Comparison of ENCODE assay signal across 12 cellular contexts in genomic region chr1:159121526-159121925, GRCh38. TPM values are rescaled to one million over a fixed set of nuclear protein-coding genes. Genes with fewer than 3 reads are reported as not detected.
DNase-seq lines count a peak whose midpoint lies in the region; ATAC-seq and TF ChIP-seq lines count a peak whose summit lies in the region.
"Had no signal": no experiment of that assay in that cellular context is flagged by ENCODE, and none has a peak within 500 bp of the region (broad histone marks: within the 10 kb centered on the region; RNA-seq: fewer than 3 reads in every experiment).

No MANE protein-coding gene starts in this region.

- WGBS in heart left ventricle, 4 donors: 76 to 94% (median 85%) methylated on average over 1 of the region's 1 CpG

- H3K27me3 ChIP-seq in ascending aorta (no peaks in the 10 kb centered on the region), lower lobe of right lung (ENCODE audit: low read depth) (no peaks in the 10 kb centered on the region), heart left ventricle (peaks cover 0 to 11% (median 0%) of the 10 kb centered on the region in 9 donors)

- H3K36me3 ChIP-seq in ascending aorta (no peaks in the 10 kb centered on the region), lower lobe of right lung (no peaks in the 10 kb centered on the region), heart left ventricle (no peaks in the 10 kb centered on the region)

- TF ChIP-seq POLR2A in heart left ventricle (IDR thresholded peaks at IDR 0.05): no peak

- no peak overlapping the region for H3K27ac Mint-ChIP-seq in stimulated activated naive CD8-positive, alpha-beta T cell treated with anti-CD3 and anti-CD28 coated beads, Interleukin-15, amount 100 ng/mL, for 72 hours
- H3K27ac Mint-ChIP-seq: B cell, HFFc6 had no signal

- H3K9me3 Mint-ChIP-seq in stimulated activated naive CD8-positive, alpha-beta T cell treated with anti-CD3 and anti-CD28 coated beads, Interleukin-15, amount 100 ng/mL, for 72 hours: no peaks in the 10 kb centered on the region
- H3K9me3 Mint-ChIP-seq: central memory CD8-positive, alpha-beta T cell; HFFc6 had no signal

- H3K4me3 ChIP-seq in ascending aorta: no peak overlapping the region
- no peak overlapping the region for H3K4me3 ChIP-seq in lower lobe of right lung
- H3K4me3 ChIP-seq in heart left ventricle: no peak overlapping the region

- no peak overlapping the region for H3K27ac ChIP-seq in ascending aorta
- no peak overlapping the region for H3K27ac ChIP-seq in lower lobe of right lung
- H3K27ac ChIP-seq in heart left ventricle: no peak overlapping the region

- H3K4me1 Mint-ChIP-seq in stimulated activated naive CD8-positive, alpha-beta T cell treated with anti-CD3 and anti-CD28 coated beads, Interleukin-15, amount 100 ng/mL, for 72 hours: peaks cover 4% of the 10 kb centered on the region
- H3K4me1 Mint-ChIP-seq: B cell; central memory CD8-positive, alpha-beta T cell had no signal

- ATAC-seq in stimulated activated naive CD8-positive, alpha-beta T cell treated with anti-CD3 and anti-CD28 coated beads, Interleukin-15, amount 100 ng/mL, for 72 hours: peak; percentile 70
- ATAC-seq in stimulated activated naive CD8-positive, alpha-beta T cell treated with anti-CD3 and anti-CD28 coated beads, Interleukin-15, Interleukin-2, amounts not matched to agents 100 U/mL and 50 U/mL, for 24 hours: no peak
- ATAC-seq in GM21786 (IDR thresholded peaks at IDR 0.05; ENCODE audit: unreplicated experiment): peak; percentile 84
- peak; percentile 55 for ATAC-seq in HG03196 (IDR thresholded peaks at IDR 0.05; ENCODE audit: unreplicated experiment)
- ATAC-seq in lower lobe of right lung: no peak
- ATAC-seq in heart left ventricle: no peak
- ATAC-seq: left cardiac atrium had no signal

- peak overlapping the region in 1 of 2 donors; percentile 26 for H3K4me3 Mint-ChIP-seq in stimulated activated naive CD8-positive, alpha-beta T cell treated with anti-CD3 and anti-CD28 coated beads, Interleukin-15, amount 100 ng/mL, for 72 hours
- H3K4me3 Mint-ChIP-seq: B cell; central memory CD8-positive, alpha-beta T cell; HFFc6 had no signal

- intact Hi-C loops in ascending aorta (cut with DNase I) (no loop called here), lower lobe of right lung (cut with DNase I) (no loop called here), heart left ventricle (cut with DNase I) (no loop called here)

- H3K27me3 Mint-ChIP-seq in stimulated activated naive CD8-positive, alpha-beta T cell treated with anti-CD3 and anti-CD28 coated beads, Interleukin-15, amount 100 ng/mL, for 72 hours: peaks cover 33% of the 10 kb centered on the region
- H3K27me3 Mint-ChIP-seq: B cell had no signal

- TF ChIP-seq CTCF in ascending aorta (IDR thresholded peaks at IDR 0.05) (no peak), lower lobe of right lung (IDR thresholded peaks at IDR 0.05) (no peak), heart left ventricle (IDR thresholded peaks at IDR 0.05) (no peak)

- H3K4me1 ChIP-seq in ascending aorta (no peaks in the 10 kb centered on the region), lower lobe of right lung (no peaks in the 10 kb centered on the region), heart left ventricle (no peaks in the 10 kb centered on the region)

- DNase-seq in stimulated activated naive CD8-positive, alpha-beta T cell treated with anti-CD3 and anti-CD28 coated beads, Interleukin-15, amount 100 ng/mL, for 72 hours: no peak
- no peak for DNase-seq in stimulated activated naive CD8-positive, alpha-beta T cell treated with anti-CD3 and anti-CD28 coated beads, Interleukin-15, Interleukin-2, amounts not matched to agents 100 U/mL and 50 U/mL, for 24 hours
- DNase-seq in ascending aorta (ENCODE audit: low spot score in 2 of 2): no peak
- DNase-seq in lower lobe of right lung: no peak
- no peak for DNase-seq in heart left ventricle
- DNase-seq in NCI-H2171 (lab: John Stamatoyannopoulos, UW): no peak
- DNase-seq: left cardiac atrium had no signal

- no peaks in the 10 kb centered on the region for H3K9me3 ChIP-seq in ascending aorta
- H3K9me3 ChIP-seq in lower lobe of right lung: no peaks in the 10 kb centered on the region
- H3K9me3 ChIP-seq in heart left ventricle: no peaks in the 10 kb centered on the region

RNA-seq across cellular contexts. Expression of gene AIM2, which starts 45.0 kb away (rescaled TPM):
- total RNA-seq in ascending aorta (0.43 TPM), lower lobe of right lung (2.4 TPM), heart left ventricle (1 to 10 TPM in 3 of 9 donors, under 1 TPM in 2, not detected in 4; 0.31 to 2.4 (median 2.1) TPM)
- under 1 TPM; 0.04 to 0.38 TPM for polyA plus RNA-seq in heart left ventricle

RNA-seq across cellular contexts. Expression of gene CADM3, which starts 49.9 kb away (rescaled TPM):
- 7.0 TPM for total RNA-seq in ascending aorta
- 8.8 TPM for total RNA-seq in lower lobe of right lung
- 10 to 100 TPM in 1 of 9 donors, 1 to 10 TPM in 7, under 1 TPM in 1; 0.93 to 14.3 (median 2.6) TPM for total RNA-seq in heart left ventricle
- polyA plus RNA-seq in heart left ventricle: 1 to 10 TPM; 1.7 to 2.1 TPM

Comparison
In these comparisons a context has a peak if more than half of its experiments do, and no peak if none do; other contexts are left out.
1. ATAC-seq: peak in stimulated activated naive CD8-positive, alpha-beta T cell treated with anti-CD3 and anti-CD28 coated beads, Interleukin-15, amount 100 ng/mL, for 72 hours (single experiment), GM21786 (single experiment) and HG03196 (single experiment); none in stimulated activated naive CD8-positive, alpha-beta T cell treated with anti-CD3 and anti-CD28 coated beads, Interleukin-15, Interleukin-2, amounts not matched to agents 100 U/mL and 50 U/mL, for 24 hours (single experiment), lower lobe of right lung (0 of 2) and heart left ventricle (0 of 4).